ENCODE assay signal across 21 cellular contexts in genomic region chr3:132749786-132750185, GRCh38. TPM values are rescaled to one million over a fixed set of nuclear protein-coding genes. Genes with fewer than 3 reads are reported as not detected.
DNase-seq lines count a peak whose midpoint lies in the region; ATAC-seq and TF ChIP-seq lines count a peak whose summit lies in the region.
"Had no signal": no experiment of that assay in that cellular context is flagged by ENCODE, and none has a peak within 500 bp of the region (broad histone marks: within the 10 kb centered on the region; RNA-seq: fewer than 3 reads in every experiment).

No MANE protein-coding gene starts in this region.

- no peaks in the 10 kb centered on the region for H3K9me3 Mint-ChIP-seq in CD4-positive, alpha-beta T cell
- H3K9me3 Mint-ChIP-seq: IgD-negative memory B cell had no signal

- H3K36me3 Mint-ChIP-seq in CD4-positive, alpha-beta T cell (ENCODE audit: low read depth): no peaks in the 10 kb centered on the region
- H3K36me3 Mint-ChIP-seq: CD4-positive, alpha-beta memory T cell; IgD-negative memory B cell had no signal

- in situ Hi-C loops in GM23248 (cut with MboI): no loop called here

- CTCF ChIA-PET in CD4-positive, alpha-beta T cell (lab: Charles Lee): no interaction called here

- ATAC-seq in GM19328 (IDR thresholded peaks at IDR 0.05; ENCODE audit: unreplicated experiment) (no peak), GM18868 (IDR thresholded peaks at IDR 0.05; ENCODE audit: unreplicated experiment) (no peak)
- ATAC-seq in CD4-positive, alpha-beta T cell (ENCODE audit: poor library complexity): no peak
- ATAC-seq: A549 had no signal

- H3K9ac ChIP-seq in GM23248: no peak overlapping the region

- POLR2A ChIA-PET in CD4-positive, alpha-beta T cell (lab: Charles Lee): no interaction called here

- 59% methylated on average over 1 of the region's 1 CpG for WGBS in GM23248 (ENCODE audit: low coverage in 1 of 2, low lambda C conversion rate in 2 of 2, missing lambda C conversion rate in 2 of 2), 2 experiments

- DNase-seq in GM23248 (peak; percentile 3), amniotic epithelial cell (ENCODE audit: low read depth) (peak; percentile 9), fibroblast of mammary gland (ENCODE audit: low read depth) (peak; percentile 31), skeletal muscle cell (ENCODE audit: low read depth) (peak; percentile 19), SW480 (ENCODE audit: low spot score) (no peak)
- no peak for DNase-seq in CD4-positive, alpha-beta T cell
- DNase-seq: BE2C; Caco-2; CD4-positive, alpha-beta memory T cell; DMS 273 treated with DMSO at 0.1 percent for 48 hours; GF-D8; NCI-H1417; NCI-H1694 treated with DMSO at 0.1 percent for 48 hours; NCI-H2081 treated with DMSO at 0.1 percent for 48 hours; NCI-H2171 treated with DMSO at 0.1 percent for 48 hours; NCI-H526; SJCRH30 had no signal

- H3K4me2 ChIP-seq in GM23248 (ENCODE audit: unreplicated experiment): no peak overlapping the region
- H3K4me2 ChIP-seq: A549 had no signal

- H3K4me3 ChIP-seq in GM23248: no peak overlapping the region
- no peak overlapping the region for H3K4me3 ChIP-seq in fibroblast of mammary gland (ENCODE audit: control insufficient read depth, low read depth, low read length)
- H3K4me3 ChIP-seq in skeletal muscle cell (ENCODE audit: low read depth, low read length): no peak overlapping the region
- H3K4me3 ChIP-seq: A549, SJCRH30 had no signal

- H2AFZ ChIP-seq in GM23248: no peak overlapping the region

- H3K9me2 ChIP-seq in GM23248 (ENCODE audit: insufficient read depth): no peaks in the 10 kb centered on the region

- H3K27ac ChIP-seq in GM23248: no peak overlapping the region
- no peak overlapping the region for H3K27ac ChIP-seq in CD4-positive, alpha-beta T cell (ENCODE audit: low read depth, low read length)
- H3K27ac ChIP-seq: A549, SJCRH30 had no signal

- no peak for TF ChIP-seq CTCF in fibroblast of mammary gland (conservative IDR thresholded peaks at IDR 0.05; ENCODE audit: control insufficient read depth, insufficient read depth, low read depth, low read length)
- TF ChIP-seq CTCF in CD4-positive, alpha-beta T cell (IDR thresholded peaks at IDR 0.05): no peak

- H3K27me3 Mint-ChIP-seq in CD4-positive, alpha-beta T cell: peaks cover 30% of the 10 kb centered on the region

- no peaks in the 10 kb centered on the region for H3K9me3 ChIP-seq in GM23248 (ENCODE audit: low read depth)
- no peaks in the 10 kb centered on the region for H3K9me3 ChIP-seq in CD4-positive, alpha-beta T cell (ENCODE audit: control insufficient read depth, low read length)
- H3K9me3 ChIP-seq: A549, BE2C, Caco-2, SJCRH30 had no signal

- no peaks in the 10 kb centered on the region for H3K4me1 Mint-ChIP-seq in CD4-positive, alpha-beta T cell (ENCODE audit: low read depth)
- H3K4me1 Mint-ChIP-seq: CD4-positive, alpha-beta memory T cell; IgD-negative memory B cell had no signal

- no peaks in the 10 kb centered on the region for H3K27me3 ChIP-seq in GM23248 (replicated peaks; ENCODE audit: insufficient read depth)
- peaks cover 3% of the 10 kb centered on the region for H3K27me3 ChIP-seq in CD4-positive, alpha-beta T cell (ENCODE audit: control insufficient read depth, insufficient read depth, low read length)
- H3K27me3 ChIP-seq: BE2C, SJCRH30 had no signal

- no peaks in the 10 kb centered on the region for H3K4me1 ChIP-seq in GM23248 (ENCODE audit: insufficient read depth)
- H3K4me1 ChIP-seq: A549, BE2C, Caco-2 had no signal

- no peak overlapping the region for H3K27ac Mint-ChIP-seq in CD4-positive, alpha-beta T cell
- H3K27ac Mint-ChIP-seq: CD4-positive, alpha-beta memory T cell; IgD-negative memory B cell had no signal

- no peaks in the 10 kb centered on the region for H3F3A ChIP-seq in GM23248 (ENCODE audit: insufficient read depth)

- intact Hi-C loops in CD4-positive, alpha-beta T cell (cut with DNase I, micrococcal nuclease): no loop called here

- no peaks in the 10 kb centered on the region for H3K79me2 ChIP-seq in GM23248 (ENCODE audit: insufficient read depth)

- H3K4me3 Mint-ChIP-seq in CD4-positive, alpha-beta T cell: no peak overlapping the region
- H3K4me3 Mint-ChIP-seq: CD4-positive, alpha-beta memory T cell; IgD-negative memory B cell had no signal

- no peaks in the 10 kb centered on the region for H4K20me1 ChIP-seq in GM23248 (ENCODE audit: insufficient read depth)

- no peaks in the 10 kb centered on the region for H3K36me3 ChIP-seq in GM23248 (ENCODE audit: low read depth)
- H3K36me3 ChIP-seq: BE2C, SJCRH30 had no signal

RNA-seq across cellular contexts. Expression of gene NPHP3, which starts 27.6 kb away (rescaled TPM):
- total RNA-seq in GM23248 (2014; rRNA removed; shearing (Covaris generic)): 27.2 and 29.5 TPM in 2 replicates
- polyA plus RNA-seq in GM23248 (2016; fragmentation: Nextera tagmentation; extraction: Ambion mirVana): 10.5 and 11.6 TPM in 2 replicates
- 10 to 100 TPM; 25.5 to 27.4 TPM for total RNA-seq in CD4-positive, alpha-beta T cell

Comparison
In these comparisons a context has a peak if more than half of its experiments do, and no peak if none do; other contexts are left out.
1. DNase-seq: peak in GM23248 (single experiment), amniotic epithelial cell (single experiment), fibroblast of mammary gland (single experiment) and skeletal muscle cell (single experiment); none in CD4-positive, alpha-beta T cell (0 of 10) and SW480 (single experiment).